8 cellular contexts compared by ENCODE assay signal in genomic region chr1:66282343-66282852, GRCh38.
DNase-seq lines count a peak whose midpoint lies in the region; ATAC-seq, FAIRE-seq and TF ChIP-seq lines count a peak whose summit lies in the region.

No MANE protein-coding gene starts in this region.

- no peak overlapping the region for H3K4me3 Mint-ChIP-seq in Calu3 (ENCODE audit: low read depth, unreplicated experiment)
- peak overlapping the region in 3 of 4 donors; percentile 44 to 83 (median 77) for H3K4me3 Mint-ChIP-seq in IgD-negative memory B cell
- no peak overlapping the region for H3K4me3 Mint-ChIP-seq in nephron progenitor cell

- H3K36me3 ChIP-seq in kidney (ENCODE audit: control insufficient read depth in 1 of 2, insufficient read depth in 2 of 2, low read length in 2 of 2) (no peaks in the 10 kb centered on the region), stomach (no peaks in the 10 kb centered on the region)

- TF ChIP-seq POLR2A in stomach (IDR thresholded peaks at IDR 0.05) = no peak

- H3K9me3 Mint-ChIP-seq in Calu3 (ENCODE audit: low read depth, unreplicated experiment) (no peaks in the 10 kb centered on the region), IgD-negative memory B cell (no peaks in the 10 kb centered on the region), nephron progenitor cell (no peaks in the 10 kb centered on the region)

- TF ChIP-seq CTCF in Calu3 (IDR thresholded peaks at IDR 0.05; ENCODE audit: unreplicated experiment) = no peak
- peak; percentile 5 for TF ChIP-seq CTCF in kidney (IDR thresholded peaks at IDR 0.05; ENCODE audit: borderline replicate concordance, extremely low read depth, insufficient read depth)
- TF ChIP-seq CTCF in stomach (IDR thresholded peaks at IDR 0.05) = no peak
- TF ChIP-seq CTCF in nephron progenitor cell (IDR thresholded peaks at IDR 0.05) = no peak

- no peak for TF ChIP-seq EP300 in stomach (IDR thresholded peaks at IDR 0.05)

- no peak overlapping the region for H3K4me3 ChIP-seq in kidney (ENCODE audit: low read length in 2 of 2)
- no peak overlapping the region for H3K4me3 ChIP-seq in stomach

- no peaks in the 10 kb centered on the region for H3K27me3 ChIP-seq in stomach

- H3K27me3 Mint-ChIP-seq in Calu3 (ENCODE audit: unreplicated experiment) (no peaks in the 10 kb centered on the region), IgD-negative memory B cell (peaks cover 2% of the 10 kb centered on the region), nephron progenitor cell (ENCODE audit: low read depth, poor library complexity) (no peaks in the 10 kb centered on the region)

- peak; percentile 80 for ATAC-seq in GM21447 (IDR thresholded peaks at IDR 0.05; ENCODE audit: unreplicated experiment)

- intact Hi-C loops in Calu3 (cut with micrococcal nuclease; ENCODE audit: unreplicated experiment) (no loop called here), kidney (cut with DNase I) (no loop called here), stomach (cut with DNase I; ENCODE audit: low total_unique reads) (no loop called here)

- H3K27ac ChIP-seq in kidney (ENCODE audit: low read depth in 2 of 2, low read length in 2 of 2) (no peak overlapping the region), stomach (peak overlapping the region in 3 of 5 donors; percentile 2 to 35 (median 27))

- H3K9me3 ChIP-seq in kidney (ENCODE audit: control insufficient read depth in 1 of 2, low read length in 2 of 2) (no peaks in the 10 kb centered on the region), stomach (no peaks in the 10 kb centered on the region)

- CTCF ChIA-PET in Calu3 (lab: Charles Lee) = interaction anchor here (0.7 to 1.5 kb wide), 3 partner anchors 9 to 164 kb away, joined by 4 read pairs; no protein-coding TSS in a partner anchor

- DNase-seq in Calu3 = peak; percentile 43
- DNase-seq in activated effector memory CD4-positive, alpha-beta T cell treated with Interleukin-2 at 50 U/mL for 16 hours = peak; percentile 25
- no peak for DNase-seq in kidney
- DNase-seq in stomach = no peak
- no peak for DNase-seq in nephron progenitor cell
- no peak for DNase-seq in DMS114 treated with DMSO at 0.1 percent for 48 hours (lab: John Stamatoyannopoulos, UW; ENCODE audit: unreplicated experiment)

- peaks cover 4% of the 10 kb centered on the region for H3K36me3 Mint-ChIP-seq in Calu3 (ENCODE audit: insufficient read depth, unreplicated experiment)
- no peaks in the 10 kb centered on the region for H3K36me3 Mint-ChIP-seq in IgD-negative memory B cell
- H3K36me3 Mint-ChIP-seq in nephron progenitor cell (ENCODE audit: low read depth) = no peaks in the 10 kb centered on the region

- H3K9ac ChIP-seq in kidney (ENCODE audit: low read length in 2 of 2) = no peak overlapping the region

- H3K4me1 ChIP-seq in kidney (ENCODE audit: control insufficient read depth in 1 of 2, insufficient read depth in 1 of 2, low read depth in 1 of 2, low read length in 2 of 2) = no peaks in the 10 kb centered on the region
- H3K4me1 ChIP-seq in stomach = peaks cover 0 to 40% (median 22%) of the 10 kb centered on the region in 4 donors

- WGBS in stomach, 5 donors = 52 to 72% (median 58%) methylated on average over 2 of the region's 2 CpGs

- H3K4me1 Mint-ChIP-seq in Calu3 (ENCODE audit: low read depth, unreplicated experiment) (no peaks in the 10 kb centered on the region), IgD-negative memory B cell (peaks cover 42 to 69% (median 61%) of the 10 kb centered on the region in 3 donors), nephron progenitor cell (peaks cover 12% of the 10 kb centered on the region)

- FAIRE-seq in kidney (lab: Jason Lieb, UNC) = no peak

- no TSS peak for BruUV-seq in Calu3 (replicated peaks; lab: Mats Ljungman, UMichigan)

- H3K27ac Mint-ChIP-seq in Calu3 (ENCODE audit: unreplicated experiment) = no peak overlapping the region
- peak overlapping the region; percentile 76 to 97 (median 88) for H3K27ac Mint-ChIP-seq in IgD-negative memory B cell
- H3K27ac Mint-ChIP-seq in nephron progenitor cell = no peak overlapping the region

Comparison
In these comparisons a context has a peak if more than half of its experiments do, and no peak if none do; other contexts are left out.
1. DNase-seq: peak in Calu3 (single experiment) and activated effector memory CD4-positive, alpha-beta T cell treated with Interleukin-2 at 50 U/mL for 16 hours (single experiment); none in kidney (single experiment), stomach (single experiment), nephron progenitor cell (single experiment) and DMS114 treated with DMSO at 0.1 percent for 48 hours (single experiment).
2. H3K27ac Mint-ChIP-seq: peak in IgD-negative memory B cell (3 of 3); none in Calu3 (single experiment) and nephron progenitor cell (single experiment).
3. H3K4me3 Mint-ChIP-seq: peak in IgD-negative memory B cell (3 of 4); none in Calu3 (single experiment) and nephron progenitor cell (single experiment).
4. H3K27ac ChIP-seq: peak in stomach (3 of 5); none in kidney (0 of 2).